Comparison of ENCODE assay signal across 10 cellular contexts in genomic region chr5:80217667-80218066, GRCh38. TPM values are rescaled to one million over a fixed set of nuclear protein-coding genes. Genes with fewer than 3 reads are reported as not detected.
DNase-seq lines count a peak whose midpoint lies in the region; ATAC-seq and TF ChIP-seq lines count a peak whose summit lies in the region.
"Had no signal": no experiment of that assay in that cellular context is flagged by ENCODE, and none has a peak within 500 bp of the region (broad histone marks: within the 10 kb centered on the region; RNA-seq: fewer than 3 reads in every experiment).

No MANE protein-coding gene starts in this region.

- H3K18ac ChIP-seq in trophoblast cell (ENCODE audit: low read length): no peak overlapping the region

- H2AFZ ChIP-seq in trophoblast cell (ENCODE audit: insufficient read depth, low read length, poor library complexity): no peak overlapping the region
- H2AFZ ChIP-seq in hepatocyte: no peak overlapping the region

- H3K4me1 ChIP-seq in adrenal gland (replicated peaks in 1 of 2) (peaks cover 0 to 36% of the 10 kb centered on the region in 2 donors), trophoblast cell (ENCODE audit: control insufficient read depth in 1 of 2, insufficient read depth in 2 of 2, low read length in 2 of 2) (peaks cover 8 to 21% of the 10 kb centered on the region in 2 experiments), hepatocyte (ENCODE audit: insufficient read depth) (no peaks in the 10 kb centered on the region)

- no peaks in the 10 kb centered on the region for H3K79me1 ChIP-seq in trophoblast cell (ENCODE audit: low read length)

- 43 to 58% (median 52%) methylated on average over 2 of the region's 2 CpGs for WGBS in adrenal gland, 4 donors
- no CpG with 5 or more reads among the region's 2 CpGs for WGBS in trophoblast cell (ENCODE audit: extremely low coverage, insufficient coverage, insufficient read length)
- 85% methylated on average over 2 of the region's 2 CpGs for whole genome bisulfite sequencing in hepatocyte (ENCODE audit: low lambda C conversion rate, missing lambda C conversion rate)

- no peaks in the 10 kb centered on the region for H3K36me3 ChIP-seq in adrenal gland (replicated peaks in 1 of 2)
- peaks cover 9 to 12% of the 10 kb centered on the region in 2 experiments for H3K36me3 ChIP-seq in trophoblast cell (ENCODE audit: control insufficient read depth in 1 of 2, insufficient read depth in 2 of 2, low read length in 2 of 2)
- no peaks in the 10 kb centered on the region for H3K36me3 ChIP-seq in hepatocyte (replicated peaks; ENCODE audit: insufficient read depth, low read depth)

- no peak overlapping the region for H2BK5ac ChIP-seq in trophoblast cell (ENCODE audit: low read depth, low read length, poor library complexity)

- H3K4me3 ChIP-seq in adrenal gland (no peak overlapping the region), trophoblast cell (ENCODE audit: low read depth, low read length) (no peak overlapping the region), hepatocyte (no peak overlapping the region)
- H3K4me3 ChIP-seq: esophagus squamous epithelium had no signal

- H3K9ac ChIP-seq in trophoblast cell (ENCODE audit: low read length): no peak overlapping the region

- no peak overlapping the region for H3K23ac ChIP-seq in trophoblast cell (ENCODE audit: low read length)

- peaks cover 11% of the 10 kb centered on the region for H4K20me1 ChIP-seq in hepatocyte (ENCODE audit: insufficient read depth, poor library complexity, severe bottlenecking)

- DNase-seq in NCI-H1694 treated with DMSO at 0.1 percent for 48 hours (lab: John Stamatoyannopoulos, UW) (peak; percentile 52), NCI-H1694 (lab: John Stamatoyannopoulos, UW) (no peak), DMS79 treated with DMSO at 0.1 percent for 48 hours (lab: John Stamatoyannopoulos, UW) (peak; percentile 62), adrenal gland (no peak), trophoblast cell (no peak), hepatocyte (ENCODE audit: low spot score) (no peak), cerebellar cortex (ENCODE audit: low spot score) (no peak)
- DNase-seq: 8988T, esophagus squamous epithelium had no signal

- TF ChIP-seq POLR2A in adrenal gland (IDR thresholded peaks at IDR 0.05): no peak

- no peak overlapping the region for H2BK120ac ChIP-seq in trophoblast cell (ENCODE audit: insufficient read depth, low read length, poor library complexity)

- H3K79me2 ChIP-seq in trophoblast cell (ENCODE audit: control insufficient read depth, insufficient read depth, low read length, poor library complexity) (peaks cover 16% of the 10 kb centered on the region), hepatocyte (peaks cover 96% of the 10 kb centered on the region)

- H4K12ac ChIP-seq in trophoblast cell (ENCODE audit: low read depth, low read length): no peak overlapping the region

- TF ChIP-seq CTCF in adrenal gland (IDR thresholded peaks at IDR 0.05): no peak
- no peak for TF ChIP-seq CTCF in hepatocyte (IDR thresholded peaks at IDR 0.05; ENCODE audit: poor library complexity)

- H3K4me2 ChIP-seq in trophoblast cell (ENCODE audit: low read length) (no peak overlapping the region), hepatocyte (no peak overlapping the region)

- H2AK5ac ChIP-seq in trophoblast cell (ENCODE audit: low read length): no peak overlapping the region

- peak overlapping the region; percentile 24 for H3K4ac ChIP-seq in trophoblast cell (ENCODE audit: low read depth, low read length)

- no peaks in the 10 kb centered on the region for H3K9me2 ChIP-seq in hepatocyte (replicated peaks; ENCODE audit: insufficient read depth)

- ATAC-seq in GM21786 (IDR thresholded peaks at IDR 0.05; ENCODE audit: unreplicated experiment): no peak

- H2BK12ac ChIP-seq in trophoblast cell (ENCODE audit: low read length): no peak overlapping the region

- H3K27me3 ChIP-seq in adrenal gland: no peaks in the 10 kb centered on the region
- H3K27me3 ChIP-seq in trophoblast cell (ENCODE audit: insufficient read depth, low read length): no peaks in the 10 kb centered on the region
- H3K27me3 ChIP-seq in hepatocyte: no peaks in the 10 kb centered on the region
- H3K27me3 ChIP-seq: esophagus squamous epithelium had no signal

- H3K14ac ChIP-seq in trophoblast cell (ENCODE audit: low read length): no peak overlapping the region

- no peak overlapping the region for H4K91ac ChIP-seq in trophoblast cell (ENCODE audit: low read depth, low read length)

- no peaks in the 10 kb centered on the region for H3K9me3 ChIP-seq in adrenal gland (replicated peaks in 1 of 3)
- H3K9me3 ChIP-seq in trophoblast cell (ENCODE audit: insufficient read depth, low read depth, low read length): no peaks in the 10 kb centered on the region
- H3K9me3 ChIP-seq in hepatocyte (ENCODE audit: low read depth): no peaks in the 10 kb centered on the region
- H3K9me3 ChIP-seq: esophagus squamous epithelium had no signal

- H3K27ac ChIP-seq in adrenal gland (peak overlapping the region in 4 of 5 donors; percentile 2 to 70 (median 38)), trophoblast cell (ENCODE audit: low read depth, low read length) (no peak overlapping the region), hepatocyte (no peak overlapping the region)

- no peak overlapping the region for H4K8ac ChIP-seq in trophoblast cell (ENCODE audit: low read depth, low read length)

- intact Hi-C loops in adrenal gland (cut with DNase I): no loop called here

RNA-seq across cellular contexts. Expression of gene SERINC5, which starts 38.2 kb away (rescaled TPM):
- 100 to 1,000 TPM in 4 of 8 donors, 10 to 100 TPM in 4; 68.2 to 258 (median 106) TPM for total RNA-seq in adrenal gland
- 10 to 100 TPM; 14.4 to 22.7 (median 16.3) TPM for polyA plus RNA-seq in adrenal gland
- 106 and 110 TPM in 2 replicates for polyA plus RNA-seq in trophoblast cell (2013)
- 70.2 and 77.6 TPM in 2 replicates for total RNA-seq in hepatocyte
- polyA plus RNA-seq in hepatocyte: 19.3 and 21.7 TPM in 2 replicates

Comparison
In these comparisons a context has a peak if more than half of its experiments do, and no peak if none do; other contexts are left out.
1. DNase-seq: peak in NCI-H1694 treated with DMSO at 0.1 percent for 48 hours (single experiment) and DMS79 treated with DMSO at 0.1 percent for 48 hours (single experiment); none in NCI-H1694 (single experiment), adrenal gland (0 of 7), trophoblast cell (0 of 2), hepatocyte (single experiment) and cerebellar cortex (single experiment).
2. H3K27ac ChIP-seq: peak in adrenal gland (4 of 5); none in trophoblast cell (single experiment) and hepatocyte (single experiment).